16 cellular contexts compared by ENCODE assay signal in genomic region chr20:18263723-18264122, GRCh38. TPM values are rescaled to one million over a fixed set of nuclear protein-coding genes. Genes with fewer than 3 reads are reported as not detected.
DNase-seq lines count a peak whose midpoint lies in the region; ATAC-seq, FAIRE-seq and TF ChIP-seq lines count a peak whose summit lies in the region.
"Had no signal": no experiment of that assay in that cellular context is flagged by ENCODE, and none has a peak within 500 bp of the region (broad histone marks: within the 10 kb centered on the region; RNA-seq: fewer than 3 reads in every experiment).

No MANE protein-coding gene starts in this region.

- H4K91ac ChIP-seq in neuronal stem cell (ENCODE audit: low read depth, low read length, poor library complexity) = no peak overlapping the region

- no peaks in the 10 kb centered on the region for H3K9me2 ChIP-seq in Karpas-422 (replicated peaks; ENCODE audit: insufficient read depth, low read length)

- no peak overlapping the region for H4K8ac ChIP-seq in neuronal stem cell (ENCODE audit: low read depth, low read length)

- no peak overlapping the region for H3K4me3 ChIP-seq in A549
- H3K4me3 ChIP-seq in Karpas-422 (ENCODE audit: low read length) = no peak overlapping the region
- no peak overlapping the region for H3K4me3 ChIP-seq in bronchial epithelial cell (ENCODE audit: low read depth, low read length)
- H3K4me3 ChIP-seq in gastrocnemius medialis = no peak overlapping the region
- no peak overlapping the region for H3K4me3 ChIP-seq in neuronal stem cell (ENCODE audit: low read length in 2 of 2)
- H3K4me3 ChIP-seq: psoas muscle, tibial nerve had no signal

- H3K4me1 ChIP-seq in A549 = no peaks in the 10 kb centered on the region
- no peaks in the 10 kb centered on the region for H3K4me1 ChIP-seq in Karpas-422 (ENCODE audit: low read length)
- H3K4me1 ChIP-seq in gastrocnemius medialis = no peaks in the 10 kb centered on the region
- peaks cover 17 to 19% of the 10 kb centered on the region in 2 donors for H3K4me1 ChIP-seq in neuronal stem cell (ENCODE audit: control insufficient read depth in 2 of 2, insufficient read depth in 1 of 2, low read depth in 1 of 2, low read length in 2 of 2)
- H3K4me1 ChIP-seq: psoas muscle, tibial nerve had no signal

- no peak overlapping the region for H2BK5ac ChIP-seq in neuronal stem cell (ENCODE audit: low read length)

- no peak overlapping the region for H3K23ac ChIP-seq in neuronal stem cell (ENCODE audit: low read depth, low read length, poor library complexity)

- no peak overlapping the region for H2AK5ac ChIP-seq in neuronal stem cell (ENCODE audit: low read depth, low read length)

- POLR2A ChIA-PET in A549 (lab: Yijun Ruan, JAX) = no interaction called here

- no peaks in the 10 kb centered on the region for H3K79me1 ChIP-seq in neuronal stem cell (ENCODE audit: low read depth, low read length)

- H3K4ac ChIP-seq in neuronal stem cell (ENCODE audit: low read length) = no peak overlapping the region

- FAIRE-seq in A549 (lab: Jason Lieb, UNC) = no peak
- no peak for FAIRE-seq in bronchial epithelial cell (lab: Jason Lieb, UNC)

- H3K27me3 ChIP-seq in Karpas-422 (ENCODE audit: low read length) (no peaks in the 10 kb centered on the region), bronchial epithelial cell (ENCODE audit: control insufficient read depth, insufficient read depth, low read length) (no peaks in the 10 kb centered on the region), gastrocnemius medialis (peaks cover 0 to 4% (median 3%) of the 10 kb centered on the region in 3 donors), neuronal stem cell (ENCODE audit: control insufficient read depth in 3 of 3, insufficient read depth in 3 of 3, low read depth in 1 of 3, low read length in 3 of 3) (peaks cover 0 to 24% (median 0%) of the 10 kb centered on the region in 3 experiments)

- no peak overlapping the region for H3K4me2 ChIP-seq in A549
- no peak overlapping the region for H3K4me2 ChIP-seq in Karpas-422 (ENCODE audit: low read depth, low read length, poor library complexity, severe bottlenecking)
- no peak overlapping the region for H3K4me2 ChIP-seq in neuronal stem cell (ENCODE audit: insufficient read depth, low read length, poor library complexity, severe bottlenecking)
- H3K4me2 ChIP-seq: KMS-11 had no signal

- intact Hi-C loops in left colon (cut with DNase I, micrococcal nuclease) (no loop called here), gastrocnemius medialis (cut with DNase I; ENCODE audit: low total_unique reads) (no loop called here)

- WGBS in A549 (ENCODE audit: missing lambda C conversion rate) = 16% methylated on average over 1 of the region's 1 CpG
- no CpG with 5 or more reads among the region's 1 CpG for WGBS in neuronal stem cell (ENCODE audit: extremely low coverage in 2 of 2, insufficient read length in 2 of 2, insufficient replicate concordance in 1 of 2), 2 donors

- no peaks in the 10 kb centered on the region for H3K79me2 ChIP-seq in Karpas-422 (ENCODE audit: low read length)

- no peak overlapping the region for H3K14ac ChIP-seq in neuronal stem cell (ENCODE audit: low read length)

- H3K9ac ChIP-seq in Karpas-422 (ENCODE audit: low read length) (no peak overlapping the region), neuronal stem cell (ENCODE audit: low read depth, low read length, poor library complexity) (no peak overlapping the region)
- H3K9ac ChIP-seq: KMS-11 had no signal

- no peak overlapping the region for H2BK120ac ChIP-seq in neuronal stem cell (ENCODE audit: low read depth, low read length)

- no peak for TF ChIP-seq CTCF in A549 (IDR thresholded peaks at IDR 0.05)
- TF ChIP-seq CTCF in bronchial epithelial cell (IDR thresholded peaks at IDR 0.05; ENCODE audit: insufficient read depth, low read length, severe bottlenecking) = no peak
- no peak for TF ChIP-seq CTCF in gastrocnemius medialis (IDR thresholded peaks at IDR 0.05 in 4 of 5, conservative IDR thresholded peaks at IDR 0.05 in 1 of 5)

- H4K20me1 ChIP-seq in Karpas-422 (ENCODE audit: insufficient read depth, low read depth, low read length) = no peaks in the 10 kb centered on the region

- no peaks in the 10 kb centered on the region for H3K9me3 ChIP-seq in A549
- H3K9me3 ChIP-seq in Karpas-422 (ENCODE audit: low read length) = no peaks in the 10 kb centered on the region
- no peaks in the 10 kb centered on the region for H3K9me3 ChIP-seq in gastrocnemius medialis
- H3K9me3 ChIP-seq in neuronal stem cell (replicated peaks in 1 of 2; ENCODE audit: control insufficient read depth in 2 of 2, insufficient read depth in 1 of 2, low read depth in 1 of 2, low read length in 2 of 2) = no peaks in the 10 kb centered on the region
- H3K9me3 ChIP-seq: psoas muscle, tibial nerve had no signal

- H3K27ac ChIP-seq in A549 (no peak overlapping the region), Karpas-422 (ENCODE audit: low read length) (no peak overlapping the region), gastrocnemius medialis (no peak overlapping the region), neuronal stem cell (replicated peaks; ENCODE audit: low read length) (no peak overlapping the region)
- H3K27ac ChIP-seq: KMS-11, psoas muscle, tibial nerve had no signal

- CTCF ChIA-PET in A549 (lab: Yijun Ruan, JAX) = interaction anchor here (1.0 to 1.6 kb wide), 4 partner anchors 8 to 72 kb away, joined by 3 to 6 read pairs (median 4); no protein-coding TSS in a partner anchor

- no peak overlapping the region for H2BK12ac ChIP-seq in neuronal stem cell (ENCODE audit: low read length)

- TF ChIP-seq POLR2A in A549 (IDR thresholded peaks at IDR 0.05; ENCODE audit: low read length) (no peak), gastrocnemius medialis (IDR thresholded peaks at IDR 0.05) (no peak)

- no peak for TF ChIP-seq EP300 in A549 (IDR thresholded peaks at IDR 0.05)

- no peak overlapping the region for H2BK15ac ChIP-seq in neuronal stem cell (ENCODE audit: low read length)

- H3K36me3 ChIP-seq in Karpas-422 (ENCODE audit: insufficient read depth, low read length) (no peaks in the 10 kb centered on the region), bronchial epithelial cell (ENCODE audit: control insufficient read depth, insufficient read depth, low read length) (no peaks in the 10 kb centered on the region), gastrocnemius medialis (no peaks in the 10 kb centered on the region), neuronal stem cell (replicated peaks in 1 of 2; ENCODE audit: control insufficient read depth in 2 of 2, insufficient read depth in 2 of 2, low read length in 2 of 2) (no peaks in the 10 kb centered on the region)
- H3K36me3 ChIP-seq: tibial nerve had no signal

- peak; percentile 50 to 76; a peak in 5 of 6 replicates for ATAC-seq in A549
- peak; percentile 100 for ATAC-seq in left colon
- no peak for ATAC-seq in gastrocnemius medialis
- ATAC-seq: activated naive CD4-positive, alpha-beta T cell treated with anti-CD3 and anti-CD28 coated beads, Interleukin-2, amount 50 U/mL, for 72 hours; psoas muscle; SK-N-SH treated with all-trans-retinoic acid at 6 μM for 48 hours had no signal

- H3K18ac ChIP-seq in neuronal stem cell (ENCODE audit: low read length) = no peak overlapping the region

- TF ChIP-seq RAD21 in A549 (conservative IDR thresholded peaks at IDR 0.05 in 1 of 2, IDR thresholded peaks at IDR 0.05 in 1 of 2) = no peak

- H2AFZ ChIP-seq in Karpas-422 (ENCODE audit: low read length) (0 out of 2 replicates have a peak overlapping the region, but pooled peaks have one; percentile 9), neuronal stem cell (ENCODE audit: low read length) (no peak overlapping the region)

- DNase-seq in A549 (ENCODE audit: low read depth in 1 of 2, low spot score in 1 of 2) (peak in 1 of 2 experiments; percentile 34), Karpas-422 (no peak), bronchial epithelial cell (ENCODE audit: low read depth) (peak; percentile 58), left colon (peak; percentile 61 to 72), epidermal melanocyte (ENCODE audit: insufficient read length, low spot score) (no peak), gastrocnemius medialis (no peak), neuronal stem cell (ENCODE audit: low spot score) (no peak), amniotic stem cell (lab: John Stamatoyannopoulos, UW) (no peak)
- DNase-seq: activated B cell treated with CpG ODN at 0.5 μM for 24 hours, DMS79 treated with DMSO at 0.1 percent for 48 hours, NCI-H2029 treated with DMSO at 0.1 percent for 48 hours, psoas muscle had no signal

- in situ Hi-C loops in gastrocnemius medialis (cut with MboI; ENCODE audit: low sequenced_read_pairs in 4 of 4) = loop anchor here in 1 of 4 donors (25.0 kb wide), 1 partner anchor 751 kb away; no protein-coding TSS in a partner anchor

TF ChIP-seq in A549, 52 proteins besides CTCF, POLR2A, EP300 and RAD21 (continues in another document):
- TF ChIP-seq POLR2AphosphoS2 (conservative IDR thresholded peaks at IDR 0.05; ENCODE audit: low read length) (no peak), TP53 (CRISPR knock-in tag; IDR thresholded peaks at IDR 0.05) (no peak), CEBPB (IDR thresholded peaks at IDR 0.05) (no peak), EHF (CRISPR knock-in tag; IDR thresholded peaks at IDR 0.05) (no peak), KDM5A (IDR thresholded peaks at IDR 0.05) (no peak), CBX2 (IDR thresholded peaks at IDR 0.05; ENCODE audit: borderline replicate concordance, low read depth) (no peak), ESRRA (IDR thresholded peaks at IDR 0.05; ENCODE audit: borderline replicate concordance, low read length) (no peak), HES2 (IDR thresholded peaks at IDR 0.05) (no peak), GATA3 (IDR thresholded peaks at IDR 0.05; ENCODE audit: borderline replicate concordance) (no peak), ZC3H11A (IDR thresholded peaks at IDR 0.05) (no peak), FOSL2 (IDR thresholded peaks at IDR 0.05) (no peak), FOSL2 (CRISPR knock-in tag; IDR thresholded peaks at IDR 0.05) (no peak), FOSB (CRISPR knock-in tag; IDR thresholded peaks at IDR 0.05) (no peak)

RNA-seq across cellular contexts. Expression of gene ZNF133, which starts 24.6 kb away (rescaled TPM):
- polyA plus RNA-seq in A549 (2011; rRNA removed) = 11.6 and 16.6 TPM in 2 replicates
- 10.3 and 11.2 TPM in 2 replicates for polyA plus RNA-seq in A549 (2012; cell fraction: cytosol; rRNA removed)
- 38.8 and 42.5 TPM in 2 replicates for polyA plus RNA-seq in A549 (2012; cell fraction: nucleus; rRNA removed)
- polyA plus RNA-seq in A549 (2017; fragmentation: RNase III; extraction: RNeasy Plus Mini Kit Qiagen cat#74134 plus additional on column Dnase treatment) = 9.2 to 11.0 TPM (median 9.8 TPM) in 3 replicates
- 25.1 and 30.2 TPM in 2 replicates for polyA minus RNA-seq in A549 (2011; rRNA and poly(A)+ RNA removed)
- total RNA-seq in Karpas-422 (2014; rRNA removed; shearing (Covaris generic); ENCODE audit: low replicate concordance) = 15.2 and 19.5 TPM in 2 replicates
- total RNA-seq in bronchial epithelial cell = 30.8 and 33.3 TPM in 2 replicates
- 1 to 10 TPM; 6.2 to 9.3 TPM for total RNA-seq in left colon
- 10 to 100 TPM in 3 of 4 donors, 1 to 10 TPM in 1; 6.9 to 15.8 (median 11.0) TPM for total RNA-seq in gastrocnemius medialis
- polyA plus RNA-seq in neuronal stem cell (2013, experiment 1 of 2) = 8.1 TPM
- polyA plus RNA-seq in neuronal stem cell (2013, experiment 2 of 2) = 7.6 TPM

Comparison
In these comparisons a context has a peak if more than half of its experiments do, and no peak if none do; other contexts are left out.
1. ATAC-seq: peak in A549 (2 of 2) and left colon (single experiment); none in gastrocnemius medialis (0 of 2).
2. DNase-seq: peak in bronchial epithelial cell (single experiment) and left colon (2 of 2); none in Karpas-422 (single experiment), epidermal melanocyte (single experiment), gastrocnemius medialis (0 of 2), neuronal stem cell (single experiment) and amniotic stem cell (single experiment).